Comparison of ENCODE assay signal across 9 cellular contexts in genomic region chr15:64893481-64894394, GRCh38. TPM values are rescaled to one million over a fixed set of nuclear protein-coding genes. Genes with fewer than 3 reads are reported as not detected.
DNase-seq lines count a peak whose midpoint lies in the region; ATAC-seq, FAIRE-seq and TF ChIP-seq lines count a peak whose summit lies in the region.
"Had no signal": no experiment of that assay in that cellular context is flagged by ENCODE, and none has a peak within 500 bp of the region (broad histone marks: within the 10 kb centered on the region; RNA-seq: fewer than 3 reads in every experiment).

No MANE protein-coding gene starts in this region.

- TF ChIP-seq EP300 in A549 (IDR thresholded peaks at IDR 0.05): no peak

- POLR2A ChIA-PET in A549 (lab: Yijun Ruan, JAX) (no interaction called here), RWPE1 (lab: Yijun Ruan, JAX; ENCODE audit: low non-redundant PET) (interaction anchor here (0.6 to 1.2 kb wide), 4 partner anchors 10 to 155 kb away, joined by 3 to 7 read pairs (median 6); no protein-coding TSS in a partner anchor)

- H3K9ac ChIP-seq in neuronal stem cell (ENCODE audit: low read depth, low read length, poor library complexity) (peak overlapping the region; percentile 53), stomach smooth muscle (ENCODE audit: low read length in 2 of 2) (peak overlapping the region; percentile 57 to 68)

- H3K4ac ChIP-seq in neuronal stem cell (ENCODE audit: low read length): no peak overlapping the region

- no peak overlapping the region for H4K91ac ChIP-seq in neuronal stem cell (ENCODE audit: low read depth, low read length, poor library complexity)

- no peak for TF ChIP-seq RAD21 in A549 (conservative IDR thresholded peaks at IDR 0.05 in 1 of 2, IDR thresholded peaks at IDR 0.05 in 1 of 2)

- peak overlapping the region; percentile 87 for H2BK15ac ChIP-seq in neuronal stem cell (ENCODE audit: low read length)

- H3K4me2 ChIP-seq in A549 (no peak overlapping the region), neuronal stem cell (ENCODE audit: insufficient read depth, low read length, poor library complexity, severe bottlenecking) (peak overlapping the region; percentile 56)

- H2AK5ac ChIP-seq in neuronal stem cell (ENCODE audit: low read depth, low read length): peak overlapping the region; percentile 68

- no peaks in the 10 kb centered on the region for H3K9me3 ChIP-seq in A549
- no peaks in the 10 kb centered on the region for H3K9me3 ChIP-seq in neuronal stem cell (replicated peaks in 1 of 2; ENCODE audit: control insufficient read depth in 2 of 2, insufficient read depth in 1 of 2, low read depth in 1 of 2, low read length in 2 of 2)
- no peaks in the 10 kb centered on the region for H3K9me3 ChIP-seq in stomach smooth muscle (ENCODE audit: control insufficient read depth in 2 of 2, low read length in 2 of 2)

- H3K4me1 ChIP-seq in A549 (peaks cover 10% of the 10 kb centered on the region; the same call in 2 of the 3 replicates), neuronal stem cell (ENCODE audit: control insufficient read depth in 2 of 2, insufficient read depth in 1 of 2, low read depth in 1 of 2, low read length in 2 of 2) (peaks cover 22 to 28% of the 10 kb centered on the region in 2 donors), stomach smooth muscle (ENCODE audit: control insufficient read depth, insufficient read depth, low read length) (peaks cover 34% of the 10 kb centered on the region)

- TF ChIP-seq CTCF in A549 (IDR thresholded peaks at IDR 0.05) (no peak), RWPE1 (conservative IDR thresholded peaks at IDR 0.05; ENCODE audit: low read depth) (no peak)

- no peak overlapping the region for H3K27ac ChIP-seq in A549
- H3K27ac ChIP-seq in RWPE1: peak overlapping the region; percentile 87
- H3K27ac ChIP-seq in neuronal stem cell (replicated peaks; ENCODE audit: low read length): peak overlapping the region; percentile 91
- H3K27ac ChIP-seq in stomach smooth muscle (ENCODE audit: low read length): peak overlapping the region; percentile 64

- H3K27me3 ChIP-seq in neuronal stem cell (ENCODE audit: control insufficient read depth in 3 of 3, insufficient read depth in 3 of 3, low read depth in 1 of 3, low read length in 3 of 3) (no peaks in the 10 kb centered on the region), stomach smooth muscle (ENCODE audit: control insufficient read depth in 1 of 2, insufficient read depth in 2 of 2, low read length in 2 of 2) (no peaks in the 10 kb centered on the region)

- H3K4me3 ChIP-seq in A549: no peak overlapping the region
- H3K4me3 ChIP-seq in neuronal stem cell (ENCODE audit: low read length in 2 of 2): peak overlapping the region; percentile 3 to 44
- H3K4me3 ChIP-seq in stomach smooth muscle (ENCODE audit: low read length in 2 of 2): peak overlapping the region; percentile 54 to 66

- CTCF ChIA-PET in A549 (lab: Yijun Ruan, JAX) (interaction anchor here (0.5 to 2.6 kb wide), 7 partner anchors 10 to 1477 kb away, joined by 3 to 17 read pairs (median 4); no protein-coding TSS in a partner anchor), RWPE1 (lab: Yijun Ruan, JAX) (interaction anchor here (0.6 to 0.8 kb wide), 4 partner anchors 19 to 65 kb away, joined by 3 to 8 read pairs (median 4); no protein-coding TSS in a partner anchor)

- ATAC-seq in A549 (peak in 1 of 2 experiments; percentile 31; a peak in 3 of 6 replicates), GM18907 (IDR thresholded peaks at IDR 0.05; ENCODE audit: unreplicated experiment) (peak; percentile 61), HG03139 (IDR thresholded peaks at IDR 0.05; ENCODE audit: unreplicated experiment) (peak; percentile 53)

- H2BK120ac ChIP-seq in neuronal stem cell (ENCODE audit: low read depth, low read length): peak overlapping the region; percentile 84

- peak overlapping the region; percentile 90 for H3K18ac ChIP-seq in neuronal stem cell (ENCODE audit: low read length)

- DNase-seq in A549 (ENCODE audit: low read depth in 1 of 2, low spot score in 1 of 2): peak in 1 of 2 experiments; percentile 62
- peak; percentile 96 for DNase-seq in RWPE1 (ENCODE audit: low spot score)
- DNase-seq in activated naive CD4-positive, alpha-beta T cell (lab: John Stamatoyannopoulos, UW): peak; percentile 72 to 92 (median 86)
- DNase-seq in germinal center (ENCODE audit: low spot score): peak; percentile 90
- DNase-seq in neuronal stem cell (ENCODE audit: low spot score): peak; percentile 95

- WGBS in A549 (ENCODE audit: missing lambda C conversion rate): 86% methylated on average over 44 of the region's 44 CpGs
- no CpG with 5 or more reads among the region's 44 CpGs for WGBS in neuronal stem cell (ENCODE audit: extremely low coverage in 2 of 2, insufficient read length in 2 of 2, insufficient replicate concordance in 1 of 2), 2 donors

- H3K36me3 ChIP-seq in neuronal stem cell (replicated peaks in 1 of 2; ENCODE audit: control insufficient read depth in 2 of 2, insufficient read depth in 2 of 2, low read length in 2 of 2) (no peaks in the 10 kb centered on the region), stomach smooth muscle (ENCODE audit: control insufficient read depth in 2 of 2, insufficient read depth in 2 of 2, low read length in 2 of 2) (no peaks in the 10 kb centered on the region)

- no peak for TF ChIP-seq POLR2A in A549 (IDR thresholded peaks at IDR 0.05; ENCODE audit: low read length)

- H3K14ac ChIP-seq in neuronal stem cell (ENCODE audit: low read length): no peak overlapping the region

- no peak for FAIRE-seq in A549 (lab: Jason Lieb, UNC)
- FAIRE-seq: G401.6 had no signal

- peak overlapping the region; percentile 25 for H3K23ac ChIP-seq in neuronal stem cell (ENCODE audit: low read depth, low read length, poor library complexity)

- H3K79me1 ChIP-seq in neuronal stem cell (ENCODE audit: low read depth, low read length): no peaks in the 10 kb centered on the region

- peak overlapping the region; percentile 67 for H2BK12ac ChIP-seq in neuronal stem cell (ENCODE audit: low read length)

- peak overlapping the region; percentile 92 for H2AFZ ChIP-seq in neuronal stem cell (ENCODE audit: low read length)

- peak overlapping the region; percentile 66 for H4K8ac ChIP-seq in neuronal stem cell (ENCODE audit: low read depth, low read length)

- peak overlapping the region; percentile 80 for H2BK5ac ChIP-seq in neuronal stem cell (ENCODE audit: low read length)

TF ChIP-seq in A549, 52 proteins besides CTCF, POLR2A, EP300 and RAD21 (continues in another document):
- no peak for TF ChIP-seq HMGXB4 (CRISPR knock-in tag; IDR thresholded peaks at IDR 0.05; ENCODE audit: borderline replicate concordance)
- TF ChIP-seq PBX3 (IDR thresholded peaks at IDR 0.05): peak; percentile 66; the same call in 1 of the 2 replicates
- TF ChIP-seq NFE2L2 (conservative IDR thresholded peaks at IDR 0.05; ENCODE audit: low read length): no peak

RNA-seq across cellular contexts. Expression of gene ANKDD1A, which starts 18.0 kb away (rescaled TPM):
- polyA plus RNA-seq in A549 (2011; rRNA removed) (2.7 and 3.3 TPM in 2 replicates), A549 (2017; fragmentation: RNase III; extraction: RNeasy Plus Mini Kit Qiagen cat#74134 plus additional on column Dnase treatment) (2.4 to 2.8 TPM (median 2.7 TPM) in 3 replicates)
- polyA plus RNA-seq in A549 (2012; cell fraction: cytosol; rRNA removed): 3.8 and 5.4 TPM in 2 replicates
- 9.0 and 11.5 TPM in 2 replicates for polyA plus RNA-seq in A549 (2012; cell fraction: nucleus; rRNA removed)
- 5.3 and 6.3 TPM in 2 replicates for polyA minus RNA-seq in A549 (2011; rRNA and poly(A)+ RNA removed)
- 3.2 TPM for polyA plus RNA-seq in neuronal stem cell (2013, experiment 1 of 2)
- polyA plus RNA-seq in neuronal stem cell (2013, experiment 2 of 2): 3.2 TPM

RNA-seq across cellular contexts. Expression of gene PLEKHO2, which starts 52.0 kb away (rescaled TPM):
- polyA plus RNA-seq in A549 (2011; rRNA removed): 2.8 and 2.9 TPM in 2 replicates
- polyA plus RNA-seq in A549 (2012; cell fraction: cytosol; rRNA removed): 3.2 and 4.1 TPM in 2 replicates
- 14.3 and 16.2 TPM in 2 replicates for polyA plus RNA-seq in A549 (2012; cell fraction: nucleus; rRNA removed)
- polyA plus RNA-seq in A549 (2017; fragmentation: RNase III; extraction: RNeasy Plus Mini Kit Qiagen cat#74134 plus additional on column Dnase treatment): 3.7 to 3.9 TPM (median 3.8 TPM) in 3 replicates
- 3.8 and 4.9 TPM in 2 replicates for polyA minus RNA-seq in A549 (2011; rRNA and poly(A)+ RNA removed)
- polyA plus RNA-seq in neuronal stem cell (2013, experiment 1 of 2): 5.7 TPM
- polyA plus RNA-seq in neuronal stem cell (2013, experiment 2 of 2): 6.0 TPM

Comparison
In these comparisons a context has a peak if more than half of its experiments do, and no peak if none do; other contexts are left out.
1. H3K27ac ChIP-seq: peak in RWPE1 (single experiment), neuronal stem cell (single experiment) and stomach smooth muscle (single experiment); none in A549 (0 of 2).